ENCODE assay signal across 26 cellular contexts in genomic region chr15:69086427-69087205, GRCh38.
A peak's percentile ranks its signal among the peaks of the same experiment; 100 is the strongest.
DNase-seq lines count a peak whose midpoint lies in the region; ATAC-seq and TF ChIP-seq lines count a peak whose summit lies in the region.
"Had no signal": no experiment of that assay in that cellular context is flagged by ENCODE, and none has a peak within 500 bp of the region (broad histone marks: within the 10 kb centered on the region; RNA-seq: fewer than 3 reads in every experiment).

No MANE protein-coding gene starts in this region.

- H2AFZ ChIP-seq in GM23338 (peak overlapping the region; percentile 72; the same call in 1 of the 2 replicates), trophoblast cell (ENCODE audit: insufficient read depth, low read length, poor library complexity) (no peak overlapping the region)

- ATAC-seq in GM23338 (peak; percentile 68), Right ventricle myocardium superior (ENCODE audit: poor library complexity) (no peak), GM19397 (IDR thresholded peaks at IDR 0.05; ENCODE audit: unreplicated experiment) (no peak)
- ATAC-seq: body of pancreas, lower lobe of right lung, mucosa of descending colon, natural killer cell, Panc1 had no signal

- no peak overlapping the region for H4K8ac ChIP-seq in trophoblast cell (ENCODE audit: low read depth, low read length)

- no peaks in the 10 kb centered on the region for H3K9me2 ChIP-seq in GM23338 (ENCODE audit: insufficient read depth)

- no peak overlapping the region for H2BK120ac ChIP-seq in trophoblast cell (ENCODE audit: insufficient read depth, low read length, poor library complexity)

- no peak overlapping the region for H3K9ac ChIP-seq in endodermal cell (ENCODE audit: extremely low read depth, low read length, poor library complexity, severe bottlenecking)
- no peak overlapping the region for H3K9ac ChIP-seq in trophoblast cell (ENCODE audit: low read length)

- no peak overlapping the region for H3K18ac ChIP-seq in trophoblast cell (ENCODE audit: low read length)

- no peak overlapping the region for H4K91ac ChIP-seq in trophoblast cell (ENCODE audit: low read depth, low read length)

- WGBS in endodermal cell (ENCODE audit: insufficient coverage in 1 of 2, insufficient read length in 1 of 2), 2 experiments = 33 to 49% methylated on average over 10 to 14 of the region's 14 CpGs
- WGBS in trophoblast cell (ENCODE audit: extremely low coverage, insufficient coverage, insufficient read length) = no CpG with 5 or more reads among the region's 14 CpGs

- peak overlapping the region; percentile 43 for H3K4me3 Mint-ChIP-seq in GM23338
- H3K4me3 Mint-ChIP-seq in endodermal cell = no peak overlapping the region
- H3K4me3 Mint-ChIP-seq: activated CD4-positive, alpha-beta memory T cell treated with anti-CD3 and anti-CD28 coated beads, Interleukin-2, amount 10 ng/mL, durations not matched to agents 7 days and 5 days; activated naive CD4-positive, alpha-beta T cell treated with anti-CD3 and anti-CD28 coated beads for 36 hours; natural killer cell; T-helper 2 cell treated with Interferon-gamma antibody and Interleukin-4, amounts not matched to agents 5 μg/mL and 100 μg/mL, for 36 hours had no signal

- H3K79me2 ChIP-seq in GM23338 (replicated peaks; ENCODE audit: insufficient read depth) = no peaks in the 10 kb centered on the region
- H3K79me2 ChIP-seq in trophoblast cell (ENCODE audit: control insufficient read depth, insufficient read depth, low read length, poor library complexity) = no peaks in the 10 kb centered on the region

- H3K36me3 Mint-ChIP-seq in GM23338 (ENCODE audit: low read depth) (no peaks in the 10 kb centered on the region; the same call in 2 of the 3 replicates), endodermal cell (ENCODE audit: low read depth) (no peaks in the 10 kb centered on the region)
- H3K36me3 Mint-ChIP-seq: natural killer cell had no signal

- H4K20me1 ChIP-seq in GM23338 (replicated peaks; ENCODE audit: insufficient read depth) = no peaks in the 10 kb centered on the region

- H3K4me1 ChIP-seq in GM23338 (ENCODE audit: insufficient read depth) = peaks cover 73% of the 10 kb centered on the region
- peaks cover 36% of the 10 kb centered on the region for H3K4me1 ChIP-seq in endodermal cell (ENCODE audit: control insufficient read depth, insufficient read depth, low read length)
- H3K4me1 ChIP-seq in trophoblast cell (ENCODE audit: control insufficient read depth in 1 of 2, insufficient read depth in 2 of 2, low read length in 2 of 2) = peaks cover 4 to 11% of the 10 kb centered on the region in 2 experiments

- TF ChIP-seq CTCF in GM23338 (conservative IDR thresholded peaks at IDR 0.05; ENCODE audit: low read depth in 2 of 2) = no peak
- no peak for TF ChIP-seq CTCF in endodermal cell (conservative IDR thresholded peaks at IDR 0.05)

- no peak overlapping the region for H2BK5ac ChIP-seq in trophoblast cell (ENCODE audit: low read depth, low read length, poor library complexity)

- H3K27me3 Mint-ChIP-seq in GM23338 (ENCODE audit: insufficient read depth, low read depth, poor library complexity) = peaks cover 20% of the 10 kb centered on the region
- H3K27me3 Mint-ChIP-seq in endodermal cell (ENCODE audit: insufficient read depth) = peaks cover 12% of the 10 kb centered on the region

- no peak overlapping the region for H3K4ac ChIP-seq in trophoblast cell (ENCODE audit: low read depth, low read length)

- intact Hi-C loops in Right ventricle myocardium superior (cut with DNase I) = no loop called here
- intact Hi-C loops in cardiac septum (cut with DNase I) = no loop called here

- H3K27me3 ChIP-seq in GM23338 (ENCODE audit: insufficient read depth) (peaks cover 10% of the 10 kb centered on the region), endodermal cell (ENCODE audit: control insufficient read depth, insufficient read depth, low read length, poor library complexity, severe bottlenecking) (no peaks in the 10 kb centered on the region), trophoblast cell (ENCODE audit: insufficient read depth, low read length) (no peaks in the 10 kb centered on the region)
- H3K27me3 ChIP-seq: adrenal gland, body of pancreas, MG63, tibial nerve had no signal

- H3K9me3 ChIP-seq in endodermal cell (ENCODE audit: control insufficient read depth, low read length) = no peaks in the 10 kb centered on the region
- peaks cover 1% of the 10 kb centered on the region for H3K9me3 ChIP-seq in trophoblast cell (ENCODE audit: insufficient read depth, low read depth, low read length)
- H3K9me3 ChIP-seq: adrenal gland, body of pancreas, lower lobe of right lung, MG63, mucosa of descending colon, tibial nerve had no signal

- H3K36me3 ChIP-seq in GM23338 (ENCODE audit: insufficient read depth) (no peaks in the 10 kb centered on the region), endodermal cell (ENCODE audit: control insufficient read depth, insufficient read depth, low read length) (no peaks in the 10 kb centered on the region), trophoblast cell (ENCODE audit: control insufficient read depth in 1 of 2, insufficient read depth in 2 of 2, low read length in 2 of 2) (no peaks in the 10 kb centered on the region)
- H3K36me3 ChIP-seq: adrenal gland, lower lobe of right lung, MG63, tibial nerve had no signal

- H3K23ac ChIP-seq in trophoblast cell (ENCODE audit: low read length) = no peak overlapping the region

- H2AK5ac ChIP-seq in trophoblast cell (ENCODE audit: low read length) = no peak overlapping the region

- H3K79me1 ChIP-seq in trophoblast cell (ENCODE audit: low read length) = peaks cover 2% of the 10 kb centered on the region

- H3K9me3 Mint-ChIP-seq in GM23338 (no peaks in the 10 kb centered on the region), endodermal cell (no peaks in the 10 kb centered on the region)
- H3K9me3 Mint-ChIP-seq: activated CD4-positive, alpha-beta memory T cell treated with anti-CD3 and anti-CD28 coated beads, Interleukin-2, amount 10 ng/mL, durations not matched to agents 7 days and 5 days; activated naive CD4-positive, alpha-beta T cell treated with anti-CD3 and anti-CD28 coated beads for 36 hours; natural killer cell; T-helper 2 cell treated with Interferon-gamma antibody and Interleukin-4, amounts not matched to agents 5 μg/mL and 100 μg/mL, for 36 hours had no signal

- H4K12ac ChIP-seq in trophoblast cell (ENCODE audit: low read depth, low read length) = no peak overlapping the region

- H3K4me2 ChIP-seq in GM23338 (peak overlapping the region; percentile 77), trophoblast cell (ENCODE audit: low read length) (no peak overlapping the region)

- H2BK12ac ChIP-seq in trophoblast cell (ENCODE audit: low read length) = no peak overlapping the region

- H3K4me3 ChIP-seq in GM23338 (peak overlapping the region; percentile 42; the same call in 1 of the 2 replicates), endodermal cell (ENCODE audit: low read length) (no peak overlapping the region), trophoblast cell (ENCODE audit: low read depth, low read length) (no peak overlapping the region)
- H3K4me3 ChIP-seq: adrenal gland, body of pancreas, lower lobe of right lung, MG63, mucosa of descending colon, tibial nerve had no signal

- DNase-seq in GM23338 (ENCODE audit: low spot score) = peak; percentile 48
- DNase-seq in NCI-H526 treated with DMSO at 0.1 percent for 48 hours (lab: John Stamatoyannopoulos, UW) = peak; percentile 53
- peak; percentile 71 for DNase-seq in endodermal cell
- peak; percentile 61 for DNase-seq in islet precursor cell
- DNase-seq in Right ventricle myocardium superior = no peak
- DNase-seq in cardiac septum (ENCODE audit: low spot score) = no peak
- no peak for DNase-seq in trophoblast cell
- DNase-seq: activated CD4-positive, alpha-beta memory T cell treated with anti-CD3 and anti-CD28 coated beads, Interleukin-2, amount 10 ng/mL, durations not matched to agents 7 days and 5 days; activated CD8-positive, alpha-beta memory T cell treated with anti-CD3 and anti-CD28 coated beads, Interleukin-2, amount 50 U/mL, for 4 hours; activated naive CD4-positive, alpha-beta T cell treated with anti-CD3 and anti-CD28 coated beads for 36 hours; adrenal gland; KG1; lower lobe of right lung; MG63; mucosa of descending colon; natural killer cell; NCI-H1105; NCI-H1930; NCI-H2227 treated with DMSO at 0.1 percent for 48 hours; SHP77; stimulated activated CD4-positive, alpha-beta T cell treated with anti-CD3 and anti-CD28 coated beads, Interleukin-4, amount 100 ng/mL, for 4 hours had no signal

- peaks cover 37% of the 10 kb centered on the region for H3F3A ChIP-seq in GM23338 (replicated peaks; ENCODE audit: low read depth)

- no peak overlapping the region for H3K14ac ChIP-seq in trophoblast cell (ENCODE audit: low read length)

- H3K27ac Mint-ChIP-seq in GM23338 (peak overlapping the region; percentile 91), endodermal cell (peak overlapping the region; percentile 23)
- H3K27ac Mint-ChIP-seq: activated CD4-positive, alpha-beta memory T cell treated with anti-CD3 and anti-CD28 coated beads, Interleukin-2, amount 10 ng/mL, durations not matched to agents 7 days and 5 days; activated naive CD4-positive, alpha-beta T cell treated with anti-CD3 and anti-CD28 coated beads for 36 hours; natural killer cell; T-helper 2 cell treated with Interferon-gamma antibody and Interleukin-4, amounts not matched to agents 5 μg/mL and 100 μg/mL, for 36 hours had no signal

- H3K27ac ChIP-seq in GM23338 (ENCODE audit: low read depth) = peak overlapping the region; percentile 67
- no peak overlapping the region for H3K27ac ChIP-seq in endodermal cell (ENCODE audit: low read depth, low read length)
- no peak overlapping the region for H3K27ac ChIP-seq in trophoblast cell (ENCODE audit: low read depth, low read length)
- H3K27ac ChIP-seq: adrenal gland, body of pancreas, lower lobe of right lung had no signal

- H3K4me1 Mint-ChIP-seq in GM23338 (peaks cover 85% of the 10 kb centered on the region), endodermal cell (peaks cover 74% of the 10 kb centered on the region)
- H3K4me1 Mint-ChIP-seq: natural killer cell had no signal

TF ChIP-seq in GM23338, 12 proteins besides CTCF, POLR2A, EP300 and RAD21 (continues in another document):
- no peak for TF ChIP-seq NANOG (IDR thresholded peaks at IDR 0.05; ENCODE audit: borderline replicate concordance)
- peak; percentile 29; the same call in 1 of the 2 replicates for TF ChIP-seq CREB1 (CRISPR knock-in tag; IDR thresholded peaks at IDR 0.05; ENCODE audit: low read depth)

Comparison
In these comparisons a context has a peak if more than half of its experiments do, and no peak if none do; other contexts are left out.
1. DNase-seq: peak in GM23338 (single experiment), NCI-H526 treated with DMSO at 0.1 percent for 48 hours (single experiment), endodermal cell (single experiment) and islet precursor cell (single experiment); none in Right ventricle myocardium superior (single experiment), cardiac septum (single experiment) and trophoblast cell (0 of 2).